22 cellular contexts compared by ENCODE assay signal in genomic region chr18:76387608-76388007, GRCh38.
"Had no signal": no experiment of that assay in that cellular context is flagged by ENCODE, and none has a peak within 500 bp of the region (broad histone marks: within the 10 kb centered on the region; RNA-seq: fewer than 3 reads in every experiment).

No MANE protein-coding gene starts in this region.

- H3K36me3 ChIP-seq: esophagus muscularis mucosa, gastroesophageal sphincter, neural progenitor cell, ovary, suprapubic skin, thyroid gland, uterus had no signal

- H3K27me3 Mint-ChIP-seq: type B pancreatic cell had no signal

- DNase-seq: cortex of kidney; effector CD8-positive, alpha-beta T cell; foreskin fibroblast; left ventricle myocardium superior; mesendoderm; naive thymus-derived CD4-positive, alpha-beta T cell; nucleus accumbens; right cardiac atrium; stimulated activated CD4-positive, alpha-beta T cell treated with anti-CD3 and anti-CD28 coated beads, Interleukin-2, amount 100 ng/mL, for 48 hours; stimulated activated naive CD4-positive, alpha-beta T cell treated with Interleukin-2 at 50 U/mL for 16 hours; thyroid gland had no signal

- H3K27ac ChIP-seq: dorsolateral prefrontal cortex, esophagus muscularis mucosa, gastroesophageal sphincter, hepatocyte, neural progenitor cell, suprapubic skin, thyroid gland had no signal

- H3K4me3 ChIP-seq: dorsolateral prefrontal cortex, esophagus muscularis mucosa, gastroesophageal sphincter, hepatocyte, neural progenitor cell, ovary, smooth muscle cell, suprapubic skin, thyroid gland, uterus had no signal

- H2AFZ ChIP-seq: hepatocyte, neural progenitor cell had no signal

- ATAC-seq: gastroesophageal sphincter; left colon; left ventricle myocardium superior; naive thymus-derived CD4-positive, alpha-beta T cell; right cardiac atrium had no signal

- H3K4me3 Mint-ChIP-seq: neural progenitor cell, type B pancreatic cell had no signal

- H3K4me2 ChIP-seq: hepatocyte, neural progenitor cell, smooth muscle cell had no signal

- H3K4me1 ChIP-seq: neural progenitor cell had no signal

- H3K27me3 ChIP-seq: dorsolateral prefrontal cortex, esophagus muscularis mucosa, gastroesophageal sphincter, hepatocyte, neural progenitor cell, ovary, suprapubic skin, thyroid gland, uterus had no signal

- H3K27ac Mint-ChIP-seq: neural progenitor cell had no signal

- H3K9me3 ChIP-seq: esophagus muscularis mucosa, gastroesophageal sphincter, ovary, suprapubic skin, thyroid gland, uterus had no signal

- H3K9ac ChIP-seq: neural progenitor cell had no signal
